Comparison of ENCODE assay signal across 10 cellular contexts in the genomic region with DNA sequence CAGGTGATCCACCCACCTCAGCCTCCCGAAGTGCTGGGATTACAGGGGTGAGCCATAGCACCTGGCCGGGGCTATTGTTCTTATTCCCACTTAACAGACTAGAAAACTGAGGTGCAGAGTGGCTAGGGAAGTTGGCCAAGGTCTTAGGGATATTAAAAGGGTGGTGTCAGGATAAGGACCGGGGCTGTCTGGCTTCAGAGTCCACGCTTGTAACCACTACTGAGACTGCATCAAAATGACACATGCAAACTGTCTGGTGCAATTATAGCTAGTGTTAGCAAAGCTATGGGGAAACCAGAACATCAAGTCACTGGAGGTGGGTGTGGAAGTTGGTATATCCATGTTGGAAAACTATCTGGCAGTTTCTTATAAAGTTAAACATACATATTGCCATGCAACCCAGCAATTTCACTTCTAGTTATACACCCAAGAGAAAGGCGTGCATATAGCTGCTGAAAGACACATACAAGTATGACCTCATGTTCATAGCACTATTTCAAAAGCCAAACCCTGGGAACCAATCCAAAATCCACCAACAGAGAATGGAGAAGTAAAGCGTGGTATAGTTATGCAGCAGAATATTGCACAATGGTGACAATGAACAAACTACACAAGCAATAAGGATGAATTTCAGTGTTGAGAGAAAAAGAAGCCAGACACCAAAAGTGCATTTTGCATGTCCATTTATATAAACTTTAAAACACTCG. TPM values are rescaled to one million over a fixed set of nuclear protein-coding genes. Genes with fewer than 3 reads are reported as not detected.
DNase-seq lines count a peak whose midpoint lies in the region; ATAC-seq and TF ChIP-seq lines count a peak whose summit lies in the region.
"Had no signal": no experiment of that assay in that cellular context is flagged by ENCODE, and none has a peak within 500 bp of the region (broad histone marks: within the 10 kb centered on the region; RNA-seq: fewer than 3 reads in every experiment).

No MANE protein-coding gene starts in this region.

- H3K27ac ChIP-seq in AG04450 (ENCODE audit: low read depth, low read length) (no peak overlapping the region), right lobe of liver (no peak overlapping the region)

- H3K4me3 ChIP-seq in AG04450 (ENCODE audit: low read depth, low read length) (no peak overlapping the region), MG63 (no peak overlapping the region), astrocyte of the spinal cord (ENCODE audit: low read depth, low read length) (no peak overlapping the region), right lobe of liver (no peak overlapping the region)

- no peak overlapping the region for H3K27ac Mint-ChIP-seq in immature natural killer cell
- H3K27ac Mint-ChIP-seq: activated naive CD4-positive, alpha-beta T cell treated with anti-CD3 and anti-CD28 coated beads, Interleukin-2, amount 50 U/mL, for 24 hours had no signal

- peaks cover 0 to 4% (median 2%) of the 10 kb centered on the region in 6 donors for H3K9me3 Mint-ChIP-seq in immature natural killer cell

- TF ChIP-seq CTCF in AG04450 (IDR thresholded peaks at IDR 0.05; ENCODE audit: low read depth, low read length) (no peak), astrocyte of the spinal cord (IDR thresholded peaks at IDR 0.05; ENCODE audit: low read depth, low read length) (no peak), right lobe of liver (IDR thresholded peaks at IDR 0.05) (no peak)

- in situ Hi-C loops in astrocyte of the spinal cord (cut with HindIII; ENCODE audit: low sequenced_read_pairs) = no loop called here

- peaks cover 0 to 9% (median 3%) of the 10 kb centered on the region in 4 donors for H3K4me1 ChIP-seq in right lobe of liver

- POLR2A ChIA-PET in AG04450 (lab: Yijun Ruan, JAX) = interaction anchor here (0.6 to 1.0 kb wide), 2 partner anchors 71 to 196 kb away, joined by 3 read pairs; no protein-coding TSS in a partner anchor

- CTCF ChIA-PET in AG04450 (lab: Charles Lee) = interaction anchor here (0.7 to 2.5 kb wide), 4 partner anchors 10 to 173 kb away, joined by 3 to 13 read pairs (median 3); no protein-coding TSS in a partner anchor

- TF ChIP-seq POLR2A in right lobe of liver (IDR thresholded peaks at IDR 0.05) = no peak

- 35% methylated on average over 7 of the region's 7 CpGs for WGBS in right lobe of liver (ENCODE audit: insufficient coverage, low coverage, low lambda C conversion rate, missing lambda C conversion rate)

- H3K9me3 ChIP-seq in AG04450 (ENCODE audit: control insufficient read depth, insufficient read depth, low read length) = no peaks in the 10 kb centered on the region; the same call in 1 of the 2 replicates
- 0 out of 2 replicates have a peak, but pooled peaks cover 3% of the 10 kb centered on the region for H3K9me3 ChIP-seq in MG63
- no peaks in the 10 kb centered on the region for H3K9me3 ChIP-seq in right lobe of liver
- H3K9me3 ChIP-seq: Caco-2 had no signal

- peak; percentile 70 to 94 (median 88) for ATAC-seq in right lobe of liver
- ATAC-seq in GM18867 (IDR thresholded peaks at IDR 0.05; ENCODE audit: unreplicated experiment) = no peak
- ATAC-seq in HG02884 (IDR thresholded peaks at IDR 0.05; ENCODE audit: unreplicated experiment) = no peak
- no peak for ATAC-seq in GM19351 (IDR thresholded peaks at IDR 0.05; ENCODE audit: unreplicated experiment)

- intact Hi-C loops in right lobe of liver (cut with DNase I) = no loop called here

- H3K36me3 ChIP-seq in MG63 (no peaks in the 10 kb centered on the region), right lobe of liver (no peaks in the 10 kb centered on the region)

- H3K27me3 Mint-ChIP-seq in immature natural killer cell (ENCODE audit: low read depth in 3 of 3) = peaks cover 2 to 14% (median 3%) of the 10 kb centered on the region in 3 donors
- H3K27me3 Mint-ChIP-seq: activated naive CD4-positive, alpha-beta T cell treated with anti-CD3 and anti-CD28 coated beads, Interleukin-2, amount 50 U/mL, for 24 hours had no signal

- no peaks in the 10 kb centered on the region for H3K36me3 Mint-ChIP-seq in immature natural killer cell

- H3K4me1 Mint-ChIP-seq in immature natural killer cell = no peaks in the 10 kb centered on the region

- no peak overlapping the region for H3K4me3 Mint-ChIP-seq in immature natural killer cell
- H3K4me3 Mint-ChIP-seq: activated naive CD4-positive, alpha-beta T cell treated with anti-CD3 and anti-CD28 coated beads, Interleukin-2, amount 50 U/mL, for 24 hours had no signal

- DNase-seq in AG04450 (ENCODE audit: low read depth, low spot score) (peak; percentile 93), MG63 (peak; percentile 49), astrocyte of the spinal cord (ENCODE audit: low read depth, low spot score) (peak; percentile 95), right lobe of liver (no peak), immature natural killer cell (no peak)
- DNase-seq: Caco-2 had no signal

- H3K27me3 ChIP-seq in AG04450 (ENCODE audit: control insufficient read depth, insufficient read depth, low read length) = no peaks in the 10 kb centered on the region
- no peaks in the 10 kb centered on the region for H3K27me3 ChIP-seq in MG63
- H3K27me3 ChIP-seq in right lobe of liver = no peaks in the 10 kb centered on the region

RNA-seq across cellular contexts. Expression of a gene that starts 33.9 kb away (rescaled TPM):
- polyA plus RNA-seq in AG04450 (2011; rRNA removed) (21.1 and 22.7 TPM in 2 replicates), immature natural killer cell (1 to 10 TPM; 1.3 to 4.4 (median 2.1) TPM)
- polyA minus RNA-seq in AG04450 (2011; rRNA and poly(A)+ RNA removed) = 20.0 and 22.8 TPM in 2 replicates
- total RNA-seq in MG63 (2014; rRNA removed; shearing (Covaris generic); ENCODE audit: low replicate concordance) = 0.35 and 8.6 TPM in 2 replicates
- total RNA-seq in right lobe of liver = 10 to 100 TPM in 4 of 6 experiments, 1 to 10 TPM in 2; 5.9 to 18.6 (median 10.6) TPM

Comparison
In these comparisons a context has a peak if more than half of its experiments do, and no peak if none do; other contexts are left out.
1. DNase-seq: peak in AG04450 (single experiment), MG63 (single experiment) and astrocyte of the spinal cord (single experiment); none in right lobe of liver (0 of 3) and immature natural killer cell (0 of 3).
2. ATAC-seq: peak in right lobe of liver (4 of 4); none in GM18867 (single experiment), HG02884 (single experiment) and GM19351 (single experiment).